Comparison of ENCODE assay signal across 24 cellular contexts in genomic region chr14:92981726-92982125, GRCh38. TPM values are rescaled to one million over a fixed set of nuclear protein-coding genes. Genes with fewer than 3 reads are reported as not detected.
"Had no signal": no experiment of that assay in that cellular context is flagged by ENCODE, and none has a peak within 500 bp of the region (broad histone marks: within the 10 kb centered on the region; RNA-seq: fewer than 3 reads in every experiment).

No MANE protein-coding gene starts in this region.

- H3K27me3 ChIP-seq: brain microvascular endothelial cell had no signal

- H3K27me3 Mint-ChIP-seq: activated CD4-positive, alpha-beta memory T cell treated with anti-CD3 and anti-CD28 coated beads, Interleukin-2, amount 10 ng/mL, durations not matched to agents 7 days and 5 days; activated CD4-positive, alpha-beta T cell treated with anti-CD3 and anti-CD28 coated beads for 36 hours; activated naive CD8-positive, alpha-beta T cell treated with anti-CD3 and anti-CD28 coated beads for 36 hours; activated T-helper 17 cell treated with anti-CD3 and anti-CD28 coated beads, Interleukin-2, amount 50 U/mL, for 72 hours; T-helper 17 cell had no signal

- H3K27ac Mint-ChIP-seq: activated CD4-positive, alpha-beta memory T cell treated with anti-CD3 and anti-CD28 coated beads, Interleukin-2, amount 10 ng/mL, durations not matched to agents 7 days and 5 days; activated CD4-positive, alpha-beta T cell treated with anti-CD3 and anti-CD28 coated beads for 36 hours; activated naive CD4-positive, alpha-beta T cell treated with anti-CD3 and anti-CD28 coated beads for 36 hours; activated naive CD8-positive, alpha-beta T cell treated with anti-CD3 and anti-CD28 coated beads for 36 hours; activated T-helper 17 cell treated with anti-CD3 and anti-CD28 coated beads, Interleukin-2, amount 50 U/mL, for 72 hours; T-helper 17 cell had no signal

- H3K4me3 Mint-ChIP-seq: activated CD4-positive, alpha-beta memory T cell treated with anti-CD3 and anti-CD28 coated beads, Interleukin-2, amount 10 ng/mL, durations not matched to agents 7 days and 5 days; activated CD4-positive, alpha-beta T cell treated with anti-CD3 and anti-CD28 coated beads for 36 hours; activated naive CD4-positive, alpha-beta T cell treated with anti-CD3 and anti-CD28 coated beads for 36 hours; activated naive CD8-positive, alpha-beta T cell treated with anti-CD3 and anti-CD28 coated beads for 36 hours; activated T-helper 17 cell treated with anti-CD3 and anti-CD28 coated beads, Interleukin-2, amount 50 U/mL, for 72 hours; T-helper 17 cell had no signal

- ATAC-seq: activated CD4-positive, alpha-beta T cell treated with anti-CD3 and anti-CD28 coated beads for 36 hours; activated T-helper 17 cell treated with anti-CD3 and anti-CD28 coated beads, Interleukin-2, amount 50 U/mL, for 72 hours; PC-3; T-helper 17 cell had no signal

- H3K4me1 Mint-ChIP-seq: activated CD4-positive, alpha-beta memory T cell treated with anti-CD3 and anti-CD28 coated beads, Interleukin-2, amount 10 ng/mL, durations not matched to agents 7 days and 5 days; activated CD4-positive, alpha-beta T cell treated with anti-CD3 and anti-CD28 coated beads for 36 hours had no signal

- DNase-seq: activated CD4-positive, alpha-beta memory T cell treated with anti-CD3 and anti-CD28 coated beads, Interleukin-2, amount 10 ng/mL, durations not matched to agents 7 days and 5 days; activated CD4-positive, alpha-beta T cell treated with anti-CD3 and anti-CD28 coated beads for 36 hours; activated CD4-positive, alpha-beta T cell treated with anti-CD3 and anti-CD28 coated beads, Interleukin-2, amount 50 U/mL, for 1 hour; activated CD4-positive, CD25-positive, alpha-beta regulatory T cell; activated gamma-delta T cell; activated naive CD4-positive, alpha-beta T cell treated with anti-CD3 and anti-CD28 coated beads for 36 hours; activated naive CD8-positive, alpha-beta T cell treated with anti-CD3 and anti-CD28 coated beads for 36 hours; activated T-cell treated with anti-CD3 and anti-CD28 coated beads for 4 hours; activated T-cell treated with anti-CD3 and anti-CD28 coated beads, Interleukin-2, amount 50 U/mL, for 48 hours; brain microvascular endothelial cell; IMR-90; KBM-7; NCI-H1048; NCI-H1417; NCI-H187; NCI-H2081; NCI-H446; NCI-H524; PC-3; SIG-M5; T-helper 17 cell; T-helper 9 cell had no signal

- H3K27ac ChIP-seq: brain microvascular endothelial cell had no signal

- H3K36me3 ChIP-seq: brain microvascular endothelial cell had no signal

RNA-seq across cellular contexts. Expression of gene CHGA, which starts 58.8 kb away (rescaled TPM):
- total RNA-seq: activated CD4-positive, alpha-beta memory T cell treated with anti-CD3 and anti-CD28 coated beads, Interleukin-2, amount 10 ng/mL, durations not matched to agents 7 days and 5 days; activated CD4-positive, alpha-beta T cell treated with anti-CD3 and anti-CD28 coated beads for 36 hours; activated CD8-positive, alpha-beta memory T cell treated with anti-CD3 and anti-CD28 coated beads for 36 hours; activated naive CD4-positive, alpha-beta T cell treated with anti-CD3 and anti-CD28 coated beads for 36 hours; activated naive CD8-positive, alpha-beta T cell treated with anti-CD3 and anti-CD28 coated beads for 36 hours; activated T-helper 17 cell treated with anti-CD3 and anti-CD28 coated beads, Interleukin-2, amount 50 U/mL, for 72 hours; IMR-90; PC-3; T-helper 17 cell had no signal
- polyA plus RNA-seq: IMR-90 had no signal
